Comparison of ENCODE assay signal across 9 cellular contexts in genomic region chr12:27592548-27592947, GRCh38.
DNase-seq lines count a peak whose midpoint lies in the region; TF ChIP-seq lines count a peak whose summit lies in the region.
"Had no signal": no experiment of that assay in that cellular context is flagged by ENCODE, and none has a peak within 500 bp of the region (broad histone marks: within the 10 kb centered on the region; RNA-seq: fewer than 3 reads in every experiment).

No MANE protein-coding gene starts in this region.

- H3K4me3 ChIP-seq in epithelial cell of esophagus (ENCODE audit: low read length): no peak overlapping the region
- H3K4me3 ChIP-seq in neuronal stem cell (ENCODE audit: low read length in 2 of 2): no peak overlapping the region
- no peak overlapping the region for H3K4me3 ChIP-seq in Peyer's patch

- no peak overlapping the region for H2AFZ ChIP-seq in neuronal stem cell (ENCODE audit: low read length)

- peak; percentile 60 for DNase-seq in ELR (ENCODE audit: low read depth)
- DNase-seq in HT1080 (ENCODE audit: low read depth): peak; percentile 76
- peak; percentile 95 for DNase-seq in epithelial cell of esophagus (ENCODE audit: low read depth)
- DNase-seq in neuronal stem cell (ENCODE audit: low spot score): no peak
- DNase-seq in NCI-H510A treated with DMSO at 0.1 percent for 48 hours (lab: John Stamatoyannopoulos, UW): no peak
- no peak for DNase-seq in stimulated activated CD4-positive, alpha-beta T cell treated with anti-CD3 and anti-CD28 coated beads, Interleukin-4, amount 100 ng/mL, for 24 hours
- no peak for DNase-seq in glutamatergic neuron
- DNase-seq in Peyer's patch: no peak
- DNase-seq: activated naive CD4-positive, alpha-beta T cell treated with anti-CD3 and anti-CD28 coated beads, Interleukin-2, amount 50 U/mL, for 16 hours had no signal

- no peak overlapping the region for H2AK5ac ChIP-seq in neuronal stem cell (ENCODE audit: low read depth, low read length)

- WGBS in neuronal stem cell (ENCODE audit: extremely low coverage in 2 of 2, insufficient read length in 2 of 2, insufficient replicate concordance in 1 of 2), 2 donors: no CpG with 5 or more reads among the region's 5 CpGs

- no peak overlapping the region for H3K14ac ChIP-seq in neuronal stem cell (ENCODE audit: low read length)

- H3K36me3 ChIP-seq in neuronal stem cell (replicated peaks in 1 of 2; ENCODE audit: control insufficient read depth in 2 of 2, insufficient read depth in 2 of 2, low read length in 2 of 2): no peaks in the 10 kb centered on the region
- no peaks in the 10 kb centered on the region for H3K36me3 ChIP-seq in Peyer's patch

- H3K79me1 ChIP-seq in neuronal stem cell (ENCODE audit: low read depth, low read length): no peaks in the 10 kb centered on the region

- no peaks in the 10 kb centered on the region for H3K36me3 Mint-ChIP-seq in glutamatergic neuron (ENCODE audit: unreplicated experiment)

- no peak overlapping the region for H2BK12ac ChIP-seq in neuronal stem cell (ENCODE audit: low read length)

- peaks cover 5% of the 10 kb centered on the region for H3K4me1 Mint-ChIP-seq in glutamatergic neuron (ENCODE audit: low read depth, unreplicated experiment)

- no peak overlapping the region for H4K8ac ChIP-seq in neuronal stem cell (ENCODE audit: low read depth, low read length)

- no peaks in the 10 kb centered on the region for H3K9me3 Mint-ChIP-seq in glutamatergic neuron (ENCODE audit: unreplicated experiment)

- H3K9me3 ChIP-seq in neuronal stem cell (replicated peaks in 1 of 2; ENCODE audit: control insufficient read depth in 2 of 2, insufficient read depth in 1 of 2, low read depth in 1 of 2, low read length in 2 of 2): peaks cover 0 to 3% of the 10 kb centered on the region in 2 donors
- H3K9me3 ChIP-seq in Peyer's patch: no peaks in the 10 kb centered on the region

- H4K91ac ChIP-seq in neuronal stem cell (ENCODE audit: low read depth, low read length, poor library complexity): no peak overlapping the region

- H3K27me3 Mint-ChIP-seq in glutamatergic neuron (ENCODE audit: unreplicated experiment): peaks cover 3% of the 10 kb centered on the region

- H3K4me3 Mint-ChIP-seq in glutamatergic neuron (ENCODE audit: unreplicated experiment): no peak overlapping the region

- H3K27ac ChIP-seq in neuronal stem cell (replicated peaks; ENCODE audit: low read length) (no peak overlapping the region), Peyer's patch (peak overlapping the region in 1 of 4 donors; percentile 29)

- no peak overlapping the region for H3K4ac ChIP-seq in neuronal stem cell (ENCODE audit: low read length)

- H3K9ac ChIP-seq in neuronal stem cell (ENCODE audit: low read depth, low read length, poor library complexity): no peak overlapping the region

- H3K18ac ChIP-seq in neuronal stem cell (ENCODE audit: low read length): peak overlapping the region; percentile 66

- no peak overlapping the region for H3K4me2 ChIP-seq in neuronal stem cell (ENCODE audit: insufficient read depth, low read length, poor library complexity, severe bottlenecking)

- TF ChIP-seq POLR2A in Peyer's patch (IDR thresholded peaks at IDR 0.05): no peak

- H3K27ac Mint-ChIP-seq in glutamatergic neuron (ENCODE audit: unreplicated experiment): no peak overlapping the region

- no peak overlapping the region for H3K23ac ChIP-seq in neuronal stem cell (ENCODE audit: low read depth, low read length, poor library complexity)

- no peak overlapping the region for H2BK120ac ChIP-seq in neuronal stem cell (ENCODE audit: low read depth, low read length)

- H3K27me3 ChIP-seq in neuronal stem cell (ENCODE audit: control insufficient read depth in 3 of 3, insufficient read depth in 3 of 3, low read depth in 1 of 3, low read length in 3 of 3): no peaks in the 10 kb centered on the region
- H3K27me3 ChIP-seq in Peyer's patch: no peaks in the 10 kb centered on the region

- TF ChIP-seq CTCF in epithelial cell of esophagus (IDR thresholded peaks at IDR 0.05; ENCODE audit: insufficient read depth, low read depth, low read length, missing control alignments) (no peak), glutamatergic neuron (IDR thresholded peaks at IDR 0.05; ENCODE audit: partially characterized antibody, unreplicated experiment) (no peak), Peyer's patch (IDR thresholded peaks at IDR 0.05) (no peak)

- no peak overlapping the region for H2BK5ac ChIP-seq in neuronal stem cell (ENCODE audit: low read length)

- H2BK15ac ChIP-seq in neuronal stem cell (ENCODE audit: low read length): no peak overlapping the region

- H3K4me1 ChIP-seq in neuronal stem cell (ENCODE audit: control insufficient read depth in 2 of 2, insufficient read depth in 1 of 2, low read depth in 1 of 2, low read length in 2 of 2): peaks cover 3 to 7% of the 10 kb centered on the region in 2 donors
- H3K4me1 ChIP-seq in Peyer's patch: peaks cover 0 to 7% (median 0%) of the 10 kb centered on the region in 4 donors

Comparison
In these comparisons a context has a peak if more than half of its experiments do, and no peak if none do; other contexts are left out.
1. DNase-seq: peak in ELR (single experiment), HT1080 (single experiment) and epithelial cell of esophagus (single experiment); none in neuronal stem cell (single experiment), NCI-H510A treated with DMSO at 0.1 percent for 48 hours (single experiment), stimulated activated CD4-positive, alpha-beta T cell treated with anti-CD3 and anti-CD28 coated beads, Interleukin-4, amount 100 ng/mL, for 24 hours (single experiment), glutamatergic neuron (single experiment) and Peyer's patch (0 of 3).